In genomic region chr6:37134622-37135191, GRCh38 we compare ENCODE assay signal across 8 cellular contexts. TPM values are rescaled to one million over a fixed set of nuclear protein-coding genes. Genes with fewer than 3 reads are reported as not detected.
DNase-seq lines count a peak whose midpoint lies in the region; TF ChIP-seq lines count a peak whose summit lies in the region.

No MANE protein-coding gene starts in this region.

- H3K27ac ChIP-seq in VCaP: peak overlapping the region; percentile 14; the same call in 1 of the 2 replicates

- no peak for TF ChIP-seq CTCF in HFF-Myc (IDR thresholded peaks at IDR 0.05; ENCODE audit: low read depth, low read length, missing control alignments)
- TF ChIP-seq CTCF in VCaP (conservative IDR thresholded peaks at IDR 0.05): no peak
- no peak for TF ChIP-seq CTCF in foreskin fibroblast (IDR thresholded peaks at IDR 0.05; ENCODE audit: low read depth, low read length)

- DNase-seq in HFF-Myc (ENCODE audit: extremely low read depth, low read depth) (peak; percentile 97), foreskin fibroblast (peak; percentile 94 to 97), renal cortical epithelial cell (ENCODE audit: low read depth) (peak; percentile 99), NOMO-1 (lab: John Stamatoyannopoulos, UW; ENCODE audit: unreplicated experiment in 2 of 2) (no peak), anterior cingulate cortex (lab: John Stamatoyannopoulos, UW) (no peak), SKM-1 (lab: John Stamatoyannopoulos, UW; ENCODE audit: unreplicated experiment) (no peak)
- DNase-seq in stimulated activated CD4-positive, alpha-beta T cell treated with anti-CD3 and anti-CD28 coated beads, Interleukin-1b, Interleukin-23, amount 100 ng/mL, for 48 hours: no peak

- no peak overlapping the region for H3K4me3 ChIP-seq in HFF-Myc (replicated peaks; ENCODE audit: low read depth, low read length)
- H3K4me3 ChIP-seq in foreskin fibroblast (ENCODE audit: low read depth in 1 of 2, low read length in 2 of 2): no peak overlapping the region

RNA-seq across cellular contexts. Expression of gene PIM1, which starts 35.2 kb away (rescaled TPM):
- total RNA-seq in renal cortical epithelial cell: 6.6 and 9.9 TPM in 2 replicates

Comparison
In these comparisons a context has a peak if more than half of its experiments do, and no peak if none do; other contexts are left out.
1. DNase-seq: peak in HFF-Myc (single experiment), foreskin fibroblast (2 of 2) and renal cortical epithelial cell (single experiment); none in NOMO-1 (0 of 2), anterior cingulate cortex (0 of 58), stimulated activated CD4-positive, alpha-beta T cell treated with anti-CD3 and anti-CD28 coated beads, Interleukin-1b, Interleukin-23, amount 100 ng/mL, for 48 hours (single experiment) and SKM-1 (single experiment).